ENCODE assay signal across 8 cellular contexts in genomic region chr14:50542941-50543418, GRCh38. TPM values are rescaled to one million over a fixed set of nuclear protein-coding genes. Genes with fewer than 3 reads are reported as not detected.
DNase-seq lines count a peak whose midpoint lies in the region; ATAC-seq and TF ChIP-seq lines count a peak whose summit lies in the region.

No MANE protein-coding gene starts in this region.

- DNase-seq in DMS114 treated with DMSO at 0.1 percent for 48 hours (lab: John Stamatoyannopoulos, UW; ENCODE audit: unreplicated experiment) (peak; percentile 8), MV-4-11 (lab: John Stamatoyannopoulos, UW) (peak; percentile 39), RWPE1 (ENCODE audit: low spot score) (peak; percentile 50), cerebellar cortex (ENCODE audit: low spot score) (peak; percentile 75), lung microvascular endothelial cell (ENCODE audit: low read depth in 2 of 2) (peak; percentile 70), vagina (ENCODE audit: extremely low spot score in 2 of 2) (no peak)

- no peak overlapping the region for H3K4me3 ChIP-seq in vagina

- H3K9me3 ChIP-seq in vagina: no peaks in the 10 kb centered on the region

- no peaks in the 10 kb centered on the region for H3K4me1 ChIP-seq in vagina

- no peaks in the 10 kb centered on the region for H3K36me3 ChIP-seq in vagina

- peak; percentile 64 for ATAC-seq in GM19455 (IDR thresholded peaks at IDR 0.05; ENCODE audit: unreplicated experiment)
- no peak for ATAC-seq in HG03520 (IDR thresholded peaks at IDR 0.05; ENCODE audit: unreplicated experiment)

- H3K27me3 ChIP-seq in vagina: no peaks in the 10 kb centered on the region

- TF ChIP-seq CTCF in RWPE1 (conservative IDR thresholded peaks at IDR 0.05; ENCODE audit: low read depth) (peak; percentile 63), vagina (IDR thresholded peaks at IDR 0.05) (peak in 2 of 3 experiments; percentile 34 to 44)

- CTCF ChIA-PET in RWPE1 (lab: Yijun Ruan, JAX): interaction anchor here (0.5 to 2.4 kb wide), 8 partner anchors 17 to 429 kb away, joined by 3 to 6 read pairs (median 4); partner anchors contain the start of gene ATL1

- TF ChIP-seq POLR2A in vagina (IDR thresholded peaks at IDR 0.05): no peak

- no peak overlapping the region for H3K27ac ChIP-seq in RWPE1
- no peak overlapping the region for H3K27ac ChIP-seq in vagina

- POLR2A ChIA-PET in RWPE1 (lab: Yijun Ruan, JAX; ENCODE audit: low non-redundant PET): no interaction called here

- intact Hi-C loops in vagina (cut with DNase I): no loop called here

RNA-seq across cellular contexts. Expression of gene MAP4K5, which starts 10.6 kb away (rescaled TPM):
- total RNA-seq in lung microvascular endothelial cell (30.9 and 53.6 TPM in 2 replicates), vagina (158 TPM)

RNA-seq across cellular contexts. Expression of gene ATL1, which starts 17.0 kb away (rescaled TPM):
- total RNA-seq in lung microvascular endothelial cell (0.40 and 0.87 TPM in 2 replicates), vagina (6.9 TPM)

Comparison
In these comparisons a context has a peak if more than half of its experiments do, and no peak if none do; other contexts are left out.
1. DNase-seq: peak in DMS114 treated with DMSO at 0.1 percent for 48 hours (single experiment), MV-4-11 (single experiment), RWPE1 (single experiment), cerebellar cortex (single experiment) and lung microvascular endothelial cell (2 of 2); none in vagina (0 of 2).